ENCODE assay signal across 10 cellular contexts in genomic region chr19:4877753-4878490, GRCh38. TPM values are rescaled to one million over a fixed set of nuclear protein-coding genes. Genes with fewer than 3 reads are reported as not detected.
DNase-seq lines count a peak whose midpoint lies in the region; ATAC-seq and TF ChIP-seq lines count a peak whose summit lies in the region.
"Had no signal": no experiment of that assay in that cellular context is flagged by ENCODE, and none has a peak within 500 bp of the region (broad histone marks: within the 10 kb centered on the region; RNA-seq: fewer than 3 reads in every experiment).

No MANE protein-coding gene starts in this region.

- H3K4me3 ChIP-seq in DOHH2 (ENCODE audit: low read length): peak overlapping the region; percentile 59

- H3K4me1 Mint-ChIP-seq in activated CD8-positive, alpha-beta memory T cell treated with anti-CD3 and anti-CD28 coated beads, Interleukin-2, amount 10 ng/mL, durations not matched to agents 7 days and 5 days: peaks cover 8% of the 10 kb centered on the region

- DNase-seq in amygdala (lab: John Stamatoyannopoulos, UW) (peak; percentile 63 to 96 (median 86)), left ventricle myocardium superior (peak; percentile 77), putamen (ENCODE audit: low spot score) (peak; percentile 91), ACHN (no peak)
- DNase-seq in activated CD8-positive, alpha-beta memory T cell treated with anti-CD3 and anti-CD28 coated beads, Interleukin-2, amount 10 ng/mL, durations not matched to agents 7 days and 5 days: no peak
- DNase-seq: NCI-H1048 had no signal

- peaks cover 45% of the 10 kb centered on the region for H3F3A ChIP-seq in DOHH2 (ENCODE audit: control insufficient read depth, insufficient read depth)

- CTCF ChIA-PET in activated CD8-positive, alpha-beta memory T cell treated with anti-CD3 and anti-CD28 coated beads, Interleukin-2, amount 10 ng/mL, durations not matched to agents 7 days and 5 days (lab: Charles Lee): interaction anchor here (1.2 kb wide), 1 partner anchor 34 kb away, joined by 3 read pairs; no protein-coding TSS in a partner anchor

- no peaks in the 10 kb centered on the region for H3K9me3 Mint-ChIP-seq in activated CD8-positive, alpha-beta memory T cell treated with anti-CD3 and anti-CD28 coated beads, Interleukin-2, amount 10 ng/mL, durations not matched to agents 7 days and 5 days (ENCODE audit: low read depth)
- H3K9me3 Mint-ChIP-seq: CD8-positive, alpha-beta memory T cell had no signal

- no peaks in the 10 kb centered on the region for H3K9me2 ChIP-seq in DOHH2 (replicated peaks; ENCODE audit: control insufficient read depth, low read length)

- H4K20me1 ChIP-seq in DOHH2 (ENCODE audit: control insufficient read depth, insufficient read depth, low read depth, low read length): no peaks in the 10 kb centered on the region

- H3K79me2 ChIP-seq in DOHH2 (ENCODE audit: control insufficient read depth, low read length): peaks cover 2% of the 10 kb centered on the region; the same call in 1 of the 2 replicates

- no peaks in the 10 kb centered on the region for H3K36me3 Mint-ChIP-seq in activated CD8-positive, alpha-beta memory T cell treated with anti-CD3 and anti-CD28 coated beads, Interleukin-2, amount 10 ng/mL, durations not matched to agents 7 days and 5 days

- H3K27me3 Mint-ChIP-seq in activated CD8-positive, alpha-beta memory T cell treated with anti-CD3 and anti-CD28 coated beads, Interleukin-2, amount 10 ng/mL, durations not matched to agents 7 days and 5 days: no peaks in the 10 kb centered on the region
- H3K27me3 Mint-ChIP-seq: CD8-positive, alpha-beta memory T cell had no signal

- H3K4me1 ChIP-seq in DOHH2 (ENCODE audit: control insufficient read depth, low read length): peaks cover 89% of the 10 kb centered on the region

- no peak overlapping the region for H3K4me3 Mint-ChIP-seq in activated CD8-positive, alpha-beta memory T cell treated with anti-CD3 and anti-CD28 coated beads, Interleukin-2, amount 10 ng/mL, durations not matched to agents 7 days and 5 days
- H3K4me3 Mint-ChIP-seq: CD8-positive, alpha-beta memory T cell had no signal

- peak overlapping the region; percentile 66 for H3K4me2 ChIP-seq in DOHH2 (ENCODE audit: low read length)

- H3K36me3 ChIP-seq in DOHH2 (ENCODE audit: control insufficient read depth, low read length): 0 out of 2 replicates have a peak, but pooled peaks cover 3% of the 10 kb centered on the region

- H3K27ac Mint-ChIP-seq in activated CD8-positive, alpha-beta memory T cell treated with anti-CD3 and anti-CD28 coated beads, Interleukin-2, amount 10 ng/mL, durations not matched to agents 7 days and 5 days: no peak overlapping the region

- in situ Hi-C loops in ACHN (cut with HindIII; ENCODE audit: low pct_ligation_motif_present, low pct_unique_long_range_greater_than_20kb, low sequenced_read_pairs): no loop called here

- TF ChIP-seq CTCF in DOHH2 (IDR thresholded peaks at IDR 0.05; ENCODE audit: low read depth, low read length, poor library complexity, severe bottlenecking): no peak

- intact Hi-C loops in left ventricle myocardium superior (cut with micrococcal nuclease): loop anchor here (10.0 kb wide), 1 partner anchor 157 kb away; no protein-coding TSS in a partner anchor

- H3K9me3 ChIP-seq in DOHH2 (ENCODE audit: control insufficient read depth, insufficient read depth, low read length): no peaks in the 10 kb centered on the region

- ATAC-seq in left ventricle myocardium superior (peak; percentile 93), HG02885 (IDR thresholded peaks at IDR 0.05; ENCODE audit: poor library complexity, unreplicated experiment) (no peak), GM18870 (IDR thresholded peaks at IDR 0.05; ENCODE audit: unreplicated experiment) (no peak)
- no peak for ATAC-seq in activated CD8-positive, alpha-beta memory T cell treated with anti-CD3 and anti-CD28 coated beads, Interleukin-2, amount 10 ng/mL, durations not matched to agents 7 days and 5 days

- H3K27me3 ChIP-seq in DOHH2 (ENCODE audit: control insufficient read depth, low read length): no peaks in the 10 kb centered on the region

- peak overlapping the region; percentile 91 for H3K27ac ChIP-seq in DOHH2 (ENCODE audit: low read depth, low read length)

RNA-seq across cellular contexts. Expression of gene PLIN3, which starts 10.5 kb away (rescaled TPM):
- 25.8 TPM for total RNA-seq in left ventricle myocardium superior
- total RNA-seq in activated CD8-positive, alpha-beta memory T cell treated with anti-CD3 and anti-CD28 coated beads, Interleukin-2, amount 10 ng/mL, durations not matched to agents 7 days and 5 days: 10 to 100 TPM; 29.0 to 32.4 TPM

RNA-seq across cellular contexts. Expression of gene ARRDC5, which starts 24.8 kb away (rescaled TPM):
- not detected for total RNA-seq in left ventricle myocardium superior
- under 1 TPM; 0.26 to 0.58 TPM for total RNA-seq in activated CD8-positive, alpha-beta memory T cell treated with anti-CD3 and anti-CD28 coated beads, Interleukin-2, amount 10 ng/mL, durations not matched to agents 7 days and 5 days

RNA-seq across cellular contexts. Expression of gene UHRF1, which starts 31.4 kb away (rescaled TPM):
- total RNA-seq in left ventricle myocardium superior: 1.5 TPM
- total RNA-seq in activated CD8-positive, alpha-beta memory T cell treated with anti-CD3 and anti-CD28 coated beads, Interleukin-2, amount 10 ng/mL, durations not matched to agents 7 days and 5 days: 100 to 1,000 TPM; 149 to 154 TPM

RNA-seq across cellular contexts. Expression of gene TICAM1, which starts 46.4 kb away (rescaled TPM):
- total RNA-seq in left ventricle myocardium superior: 6.2 TPM
- 10 to 100 TPM; 19.5 to 22.4 TPM for total RNA-seq in activated CD8-positive, alpha-beta memory T cell treated with anti-CD3 and anti-CD28 coated beads, Interleukin-2, amount 10 ng/mL, durations not matched to agents 7 days and 5 days

Comparison
In these comparisons a context has a peak if more than half of its experiments do, and no peak if none do; other contexts are left out.
1. DNase-seq: peak in amygdala (56 of 56), left ventricle myocardium superior (single experiment) and putamen (single experiment); none in ACHN (single experiment) and activated CD8-positive, alpha-beta memory T cell treated with anti-CD3 and anti-CD28 coated beads, Interleukin-2, amount 10 ng/mL, durations not matched to agents 7 days and 5 days (single experiment).
2. RNA of gene UHRF1, which starts 31.4 kb away (total RNA-seq): 149 to 154 TPM in activated CD8-positive, alpha-beta memory T cell treated with anti-CD3 and anti-CD28 coated beads, Interleukin-2, amount 10 ng/mL, durations not matched to agents 7 days and 5 days; 1.5 TPM in left ventricle myocardium superior (single experiment); every median in the first group is over 10 times any median in the second.